2 cellular contexts compared by ENCODE assay signal in genomic region chr12:121520586-121521086, GRCh38.
TF ChIP-seq lines count a peak whose summit lies in the region.

No MANE protein-coding gene starts in this region.

TF ChIP-seq in GM23338, 12 proteins besides CTCF, POLR2A, EP300 and RAD21:
- TF ChIP-seq ETS1 (IDR thresholded peaks at IDR 0.05) (no peak), POLR2AphosphoS5 (IDR thresholded peaks at IDR 0.05; ENCODE audit: low read depth) (no peak)

TF ChIP-seq in GM12878, 131 proteins besides CTCF, POLR2A, EP300 and RAD21 (continued from another document):
- TF ChIP-seq CHD2 (IDR thresholded peaks at IDR 0.05; ENCODE audit: borderline replicate concordance, low read depth, low read length): no peak
- TF ChIP-seq CREM (IDR thresholded peaks at IDR 0.05; ENCODE audit: low read depth): peak; percentile 16; the same call in 1 of the 2 replicates
- peak; percentile 80 to 87 for TF ChIP-seq BHLHE40 (IDR thresholded peaks at IDR 0.05; ENCODE audit: borderline replicate concordance in 1 of 2, low read depth in 2 of 2, low read length in 1 of 2)
- TF ChIP-seq PAX8 (IDR thresholded peaks at IDR 0.05): no peak
- 0 out of 2 replicates have a peak, but pooled peaks have one; percentile 49 for TF ChIP-seq ZBTB33 (IDR thresholded peaks at IDR 0.05)
- TF ChIP-seq CBX5 (IDR thresholded peaks at IDR 0.05; ENCODE audit: low read depth): no peak
- TF ChIP-seq NR2F1 (conservative IDR thresholded peaks at IDR 0.05): peak; percentile 26; the same call in 1 of the 2 replicates
- peak; percentile 55; the same call in 1 of the 2 replicates for TF ChIP-seq RELB (IDR thresholded peaks at IDR 0.05; ENCODE audit: low read depth)
- TF ChIP-seq EED (IDR thresholded peaks at IDR 0.05; ENCODE audit: low read depth): peak; percentile 79
- peak in 1 of 2 experiments; percentile 43; a peak in 2 of 4 replicates for TF ChIP-seq ETV6 (conservative IDR thresholded peaks at IDR 0.05 in 1 of 2, IDR thresholded peaks at IDR 0.05 in 1 of 2; ENCODE audit: borderline replicate concordance in 1 of 2, low read depth in 1 of 2)
- TF ChIP-seq TBL1XR1 (IDR thresholded peaks at IDR 0.05; ENCODE audit: low read depth, low read length): no peak
- peak; percentile 86 for TF ChIP-seq SPI1 (IDR thresholded peaks at IDR 0.05; ENCODE audit: borderline replicate concordance, insufficient read depth, low read depth, low read length)
- peak; percentile 94 for TF ChIP-seq MLLT1 (IDR thresholded peaks at IDR 0.05)
- peak; percentile 74 for TF ChIP-seq IKZF1 (conservative IDR thresholded peaks at IDR 0.05)
- TF ChIP-seq RUNX3 (IDR thresholded peaks at IDR 0.05; ENCODE audit: low read length): 0 out of 2 replicates have a peak, but pooled peaks have one; percentile 42
- peak; percentile 64; the same call in 1 of the 2 replicates for TF ChIP-seq ZNF687 (IDR thresholded peaks at IDR 0.05)
